ENCODE assay signal across 1 cellular context in the genomic region with DNA sequence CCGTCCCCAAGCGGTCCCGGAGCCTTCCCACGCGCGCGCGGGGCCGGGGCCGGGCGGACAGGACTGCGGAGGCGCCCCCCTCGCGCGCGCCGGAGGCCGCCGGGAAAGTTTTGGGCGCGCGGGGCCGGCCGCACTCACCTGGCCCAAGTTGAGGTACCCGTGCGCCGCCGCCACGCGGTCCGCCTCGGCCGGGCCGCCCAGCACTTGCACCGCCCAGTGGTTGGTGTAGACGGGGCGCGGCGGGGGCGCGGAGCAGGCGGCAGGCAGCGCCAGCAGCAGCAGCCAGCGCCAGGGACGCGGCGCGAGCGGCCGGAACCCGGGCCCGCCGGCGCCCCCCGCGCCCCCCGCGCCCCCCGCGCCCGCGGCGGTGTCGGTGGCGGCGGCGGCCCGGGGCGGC.
TF ChIP-seq lines count a peak whose summit lies in the region.

No MANE protein-coding gene starts in this region.

TF ChIP-seq in K562, 482 proteins besides CTCF, POLR2A, EP300 and RAD21 (continued from another document):
- TF ChIP-seq, protein P1, sequence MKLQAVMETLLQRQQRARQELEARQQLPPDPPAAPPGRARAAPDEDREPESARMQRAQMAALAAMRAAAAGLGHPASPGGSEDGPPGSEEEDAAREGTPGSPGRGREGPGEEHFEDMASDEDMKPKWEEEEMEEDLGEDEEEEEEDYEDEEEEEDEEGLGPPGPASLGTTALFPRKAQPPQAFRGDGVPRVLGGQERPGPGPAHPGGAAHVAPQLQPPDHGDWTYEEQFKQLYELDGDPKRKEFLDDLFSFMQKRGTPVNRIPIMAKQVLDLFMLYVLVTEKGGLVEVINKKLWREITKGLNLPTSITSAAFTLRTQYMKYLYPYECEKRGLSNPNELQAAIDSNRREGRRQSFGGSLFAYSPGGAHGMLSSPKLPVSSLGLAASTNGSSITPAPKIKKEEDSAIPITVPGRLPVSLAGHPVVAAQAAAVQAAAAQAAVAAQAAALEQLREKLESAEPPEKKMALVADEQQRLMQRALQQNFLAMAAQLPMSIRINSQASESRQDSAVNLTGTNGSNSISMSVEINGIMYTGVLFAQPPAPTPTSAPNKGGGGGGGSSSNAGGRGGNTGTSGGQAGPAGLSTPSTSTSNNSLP (IDR thresholded peaks at IDR 0.05; ENCODE audit: borderline replicate concordance, low read depth, low read length): no peak
- TF ChIP-seq BRD9 (IDR thresholded peaks at IDR 0.05; ENCODE audit: low read depth, partially characterized antibody) (no peak), ZNF696 (CRISPR knock-in tag; conservative IDR thresholded peaks at IDR 0.05) (no peak), CXXC5 (CRISPR knock-in tag; IDR thresholded peaks at IDR 0.05) (peak; percentile 54; the same call in 1 of the 2 replicates), ZNF431 (CRISPR knock-in tag; IDR thresholded peaks at IDR 0.05) (0 out of 2 replicates have a peak, but pooled peaks have one; percentile 31), BRD4 (IDR thresholded peaks at IDR 0.05) (no peak), TBP (optimal IDR thresholded peaks at IDR 0.05; ENCODE audit: low read depth, low read length) (peak; percentile 17), CTBP1 (IDR thresholded peaks at IDR 0.05; ENCODE audit: borderline replicate concordance) (peak; percentile 53; the same call in 1 of the 2 replicates), YY1 (IDR thresholded peaks at IDR 0.05; ENCODE audit: borderline replicate concordance in 1 of 3, control insufficient read depth in 1 of 3, extremely low read depth in 1 of 3, insufficient read depth in 3 of 3, insufficient read length in 1 of 3, insufficient replicate concordance in 2 of 3, low read depth in 1 of 3, low read length in 2 of 3) (peak in 1 of 3 experiments; percentile 13), RB1 (IDR thresholded peaks at IDR 0.05; ENCODE audit: low read depth) (peak; percentile 18; the same call in 1 of the 2 replicates), ZSCAN32 (CRISPR knock-in tag; IDR thresholded peaks at IDR 0.05) (no peak), ZEB2 (IDR thresholded peaks at IDR 0.05) (no peak)
- TF ChIP-seq, protein P2, sequence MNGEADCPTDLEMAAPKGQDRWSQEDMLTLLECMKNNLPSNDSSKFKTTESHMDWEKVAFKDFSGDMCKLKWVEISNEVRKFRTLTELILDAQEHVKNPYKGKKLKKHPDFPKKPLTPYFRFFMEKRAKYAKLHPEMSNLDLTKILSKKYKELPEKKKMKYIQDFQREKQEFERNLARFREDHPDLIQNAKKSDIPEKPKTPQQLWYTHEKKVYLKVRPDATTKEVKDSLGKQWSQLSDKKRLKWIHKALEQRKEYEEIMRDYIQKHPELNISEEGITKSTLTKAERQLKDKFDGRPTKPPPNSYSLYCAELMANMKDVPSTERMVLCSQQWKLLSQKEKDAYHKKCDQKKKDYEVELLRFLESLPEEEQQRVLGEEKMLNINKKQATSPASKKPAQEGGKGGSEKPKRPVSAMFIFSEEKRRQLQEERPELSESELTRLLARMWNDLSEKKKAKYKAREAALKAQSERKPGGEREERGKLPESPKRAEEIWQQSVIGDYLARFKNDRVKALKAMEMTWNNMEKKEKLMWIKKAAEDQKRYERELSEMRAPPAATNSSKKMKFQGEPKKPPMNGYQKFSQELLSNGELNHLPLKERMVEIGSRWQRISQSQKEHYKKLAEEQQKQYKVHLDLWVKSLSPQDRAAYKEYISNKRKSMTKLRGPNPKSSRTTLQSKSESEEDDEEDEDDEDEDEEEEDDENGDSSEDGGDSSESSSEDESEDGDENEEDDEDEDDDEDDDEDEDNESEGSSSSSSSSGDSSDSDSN (IDR thresholded peaks at IDR 0.05; ENCODE audit: borderline replicate concordance in 1 of 2, low read depth in 2 of 2, low read length in 2 of 2): 0 out of 4 replicates have a peak, but pooled peaks of 1 of the 2 experiments have one; percentile 58
- TF ChIP-seq, protein P3, sequence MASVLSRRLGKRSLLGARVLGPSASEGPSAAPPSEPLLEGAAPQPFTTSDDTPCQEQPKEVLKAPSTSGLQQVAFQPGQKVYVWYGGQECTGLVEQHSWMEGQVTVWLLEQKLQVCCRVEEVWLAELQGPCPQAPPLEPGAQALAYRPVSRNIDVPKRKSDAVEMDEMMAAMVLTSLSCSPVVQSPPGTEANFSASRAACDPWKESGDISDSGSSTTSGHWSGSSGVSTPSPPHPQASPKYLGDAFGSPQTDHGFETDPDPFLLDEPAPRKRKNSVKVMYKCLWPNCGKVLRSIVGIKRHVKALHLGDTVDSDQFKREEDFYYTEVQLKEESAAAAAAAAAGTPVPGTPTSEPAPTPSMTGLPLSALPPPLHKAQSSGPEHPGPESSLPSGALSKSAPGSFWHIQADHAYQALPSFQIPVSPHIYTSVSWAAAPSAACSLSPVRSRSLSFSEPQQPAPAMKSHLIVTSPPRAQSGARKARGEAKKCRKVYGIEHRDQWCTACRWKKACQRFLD (CRISPR knock-in tag; IDR thresholded peaks at IDR 0.05): 0 out of 2 replicates have a peak, but pooled peaks have one; percentile 28
- TF ChIP-seq, protein P4, sequence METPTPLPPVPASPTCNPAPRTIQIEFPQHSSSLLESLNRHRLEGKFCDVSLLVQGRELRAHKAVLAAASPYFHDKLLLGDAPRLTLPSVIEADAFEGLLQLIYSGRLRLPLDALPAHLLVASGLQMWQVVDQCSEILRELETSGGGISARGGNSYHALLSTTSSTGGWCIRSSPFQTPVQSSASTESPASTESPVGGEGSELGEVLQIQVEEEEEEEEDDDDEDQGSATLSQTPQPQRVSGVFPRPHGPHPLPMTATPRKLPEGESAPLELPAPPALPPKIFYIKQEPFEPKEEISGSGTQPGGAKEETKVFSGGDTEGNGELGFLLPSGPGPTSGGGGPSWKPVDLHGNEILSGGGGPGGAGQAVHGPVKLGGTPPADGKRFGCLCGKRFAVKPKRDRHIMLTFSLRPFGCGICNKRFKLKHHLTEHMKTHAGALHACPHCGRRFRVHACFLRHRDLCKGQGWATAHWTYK (CRISPR knock-in tag; IDR thresholded peaks at IDR 0.05): no peak
- TF ChIP-seq, protein P5, sequence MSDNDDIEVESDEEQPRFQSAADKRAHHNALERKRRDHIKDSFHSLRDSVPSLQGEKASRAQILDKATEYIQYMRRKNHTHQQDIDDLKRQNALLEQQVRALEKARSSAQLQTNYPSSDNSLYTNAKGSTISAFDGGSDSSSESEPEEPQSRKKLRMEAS (CRISPR knock-in tag; IDR thresholded peaks at IDR 0.05): peak; percentile 64
- TF ChIP-seq, protein P6, sequence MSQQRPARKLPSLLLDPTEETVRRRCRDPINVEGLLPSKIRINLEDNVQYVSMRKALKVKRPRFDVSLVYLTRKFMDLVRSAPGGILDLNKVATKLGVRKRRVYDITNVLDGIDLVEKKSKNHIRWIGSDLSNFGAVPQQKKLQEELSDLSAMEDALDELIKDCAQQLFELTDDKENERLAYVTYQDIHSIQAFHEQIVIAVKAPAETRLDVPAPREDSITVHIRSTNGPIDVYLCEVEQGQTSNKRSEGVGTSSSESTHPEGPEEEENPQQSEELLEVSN (IDR thresholded peaks at IDR 0.05; ENCODE audit: borderline replicate concordance in 1 of 2, extremely low read depth in 1 of 2, insufficient read depth in 1 of 2, insufficient read length in 1 of 2, low read depth in 1 of 2, low read length in 1 of 2, poor library complexity in 1 of 2, severe bottlenecking in 1 of 2): peak; percentile 67 to 90
